ENCODE assay signal across 10 cellular contexts in the genomic region with DNA sequence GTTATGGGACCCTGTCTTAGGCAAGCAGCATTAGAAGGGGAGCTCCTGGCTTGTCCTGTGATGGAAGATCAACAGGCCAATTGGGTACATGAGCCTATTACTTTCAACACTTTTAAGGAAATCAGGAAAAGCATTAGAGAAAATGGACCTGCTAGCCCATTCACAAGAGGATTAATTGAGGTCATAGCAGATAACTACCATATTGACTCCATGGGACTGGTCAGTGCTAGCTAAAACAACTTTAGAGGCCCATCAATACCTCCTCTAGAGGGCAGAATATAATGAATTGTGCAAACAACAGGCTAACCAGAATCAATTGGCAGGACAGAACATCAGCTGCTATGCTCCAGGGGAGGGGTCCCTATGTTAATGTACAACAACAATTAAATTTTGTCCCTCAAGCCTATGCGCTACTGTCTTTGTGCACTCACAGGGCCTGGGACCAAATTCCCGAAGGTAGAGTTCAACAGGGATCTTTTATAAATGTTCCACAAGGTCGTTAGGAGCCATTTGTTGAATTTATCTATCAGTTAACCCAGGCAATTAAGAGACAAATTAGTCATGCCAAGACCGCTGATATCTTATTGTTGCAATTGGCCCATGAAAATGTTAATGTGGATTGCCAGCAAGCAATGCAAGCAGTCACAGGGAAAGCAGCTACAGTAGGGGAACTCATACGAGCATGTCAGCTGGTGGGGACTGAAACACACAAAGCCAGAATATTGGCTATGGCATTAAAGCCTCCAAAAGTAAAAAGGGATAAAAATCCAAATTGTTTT.
DNase-seq lines count a peak whose midpoint lies in the region; ATAC-seq and TF ChIP-seq lines count a peak whose summit lies in the region.
"Had no signal": no experiment of that assay in that cellular context is flagged by ENCODE, and none has a peak within 500 bp of the region (broad histone marks: within the 10 kb centered on the region; RNA-seq: fewer than 3 reads in every experiment).

No MANE protein-coding gene starts in this region.

- H3K27me3 Mint-ChIP-seq in osteocyte (ENCODE audit: unreplicated experiment), result no peaks in the 10 kb centered on the region
- H3K27me3 Mint-ChIP-seq: naive thymus-derived CD4-positive, alpha-beta T cell had no signal

- no peaks in the 10 kb centered on the region for H3K4me1 ChIP-seq in KMS-11 (ENCODE audit: low read depth, poor library complexity, severe bottlenecking)

- H3K27ac Mint-ChIP-seq in osteocyte (ENCODE audit: unreplicated experiment), result no peak overlapping the region
- H3K27ac Mint-ChIP-seq: naive thymus-derived CD4-positive, alpha-beta T cell had no signal

- 0 out of 2 replicates have a peak, but pooled peaks have one; percentile 31 for TF ChIP-seq CTCF in KMS-11 (conservative IDR thresholded peaks at IDR 0.05; ENCODE audit: low read depth, low read length)
- peak; percentile 29; the same call in 1 of the 2 replicates for TF ChIP-seq CTCF in WERI-Rb-1 (IDR thresholded peaks at IDR 0.05; ENCODE audit: low read depth, low read length)
- peak; percentile 17 for TF ChIP-seq CTCF in kidney epithelial cell (IDR thresholded peaks at IDR 0.05; ENCODE audit: insufficient read depth, low read length, poor library complexity, severe bottlenecking)
- no peak for TF ChIP-seq CTCF in osteocyte (IDR thresholded peaks at IDR 0.05)

- H3K4me3 ChIP-seq in KMS-11 (IDR thresholded peaks at IDR 0.05; ENCODE audit: insufficient read depth, low read depth, low read length) (no peak overlapping the region), WERI-Rb-1 (ENCODE audit: low read depth, low read length) (no peak overlapping the region), kidney epithelial cell (ENCODE audit: low read depth, low read length) (no peak overlapping the region)

- H3K9me3 ChIP-seq in WERI-Rb-1 (ENCODE audit: severe bottlenecking), result no peaks in the 10 kb centered on the region

- H4K20me1 ChIP-seq in KMS-11 (ENCODE audit: insufficient read depth), result no peaks in the 10 kb centered on the region

- no peak for ATAC-seq in HG03565 (IDR thresholded peaks at IDR 0.05; ENCODE audit: unreplicated experiment)
- ATAC-seq: naive thymus-derived CD4-positive, alpha-beta T cell had no signal

- peak; percentile 39 for DNase-seq in ELR (ENCODE audit: low read depth)
- DNase-seq in WERI-Rb-1, result no peak
- DNase-seq in kidney epithelial cell (ENCODE audit: low read depth), result no peak
- DNase-seq in cerebellum (ENCODE audit: low spot score), result no peak
- no peak for DNase-seq in osteocyte (ENCODE audit: extremely low spot score, unreplicated experiment)
- DNase-seq: amygdala; naive thymus-derived CD4-positive, alpha-beta T cell; NCI-H1694 treated with DMSO at 0.1 percent for 48 hours had no signal

- H3K27ac ChIP-seq in KMS-11 (no peak overlapping the region), WERI-Rb-1 (no peak overlapping the region)

- no peak overlapping the region for H2AFZ ChIP-seq in KMS-11 (ENCODE audit: low read depth)

- H3K27me3 ChIP-seq in KMS-11 (ENCODE audit: insufficient read depth, low read depth) (no peaks in the 10 kb centered on the region), WERI-Rb-1 (ENCODE audit: insufficient read depth, low read depth, severe bottlenecking) (no peaks in the 10 kb centered on the region), kidney epithelial cell (ENCODE audit: control insufficient read depth, insufficient read depth, low read length) (no peaks in the 10 kb centered on the region)

- H3K79me2 ChIP-seq in KMS-11 (ENCODE audit: insufficient read depth, low read depth), result no peaks in the 10 kb centered on the region

- no peaks in the 10 kb centered on the region for H3K9me3 Mint-ChIP-seq in osteocyte (ENCODE audit: unreplicated experiment)
- H3K9me3 Mint-ChIP-seq: naive thymus-derived CD4-positive, alpha-beta T cell had no signal

- H3K36me3 ChIP-seq in KMS-11 (ENCODE audit: insufficient read depth) (no peaks in the 10 kb centered on the region), WERI-Rb-1 (no peaks in the 10 kb centered on the region), kidney epithelial cell (ENCODE audit: control insufficient read depth, insufficient read depth, low read length) (no peaks in the 10 kb centered on the region)

- H3K4me2 ChIP-seq in KMS-11, result no peak overlapping the region

- peaks cover 6% of the 10 kb centered on the region for H3K4me1 Mint-ChIP-seq in osteocyte (ENCODE audit: unreplicated experiment)

- H3K9ac ChIP-seq in KMS-11, result no peak overlapping the region

- no peak overlapping the region for H3K4me3 Mint-ChIP-seq in osteocyte (ENCODE audit: unreplicated experiment)
- H3K4me3 Mint-ChIP-seq: naive thymus-derived CD4-positive, alpha-beta T cell had no signal

- no peaks in the 10 kb centered on the region for H3K36me3 Mint-ChIP-seq in osteocyte (ENCODE audit: unreplicated experiment)
